In the genomic region with DNA sequence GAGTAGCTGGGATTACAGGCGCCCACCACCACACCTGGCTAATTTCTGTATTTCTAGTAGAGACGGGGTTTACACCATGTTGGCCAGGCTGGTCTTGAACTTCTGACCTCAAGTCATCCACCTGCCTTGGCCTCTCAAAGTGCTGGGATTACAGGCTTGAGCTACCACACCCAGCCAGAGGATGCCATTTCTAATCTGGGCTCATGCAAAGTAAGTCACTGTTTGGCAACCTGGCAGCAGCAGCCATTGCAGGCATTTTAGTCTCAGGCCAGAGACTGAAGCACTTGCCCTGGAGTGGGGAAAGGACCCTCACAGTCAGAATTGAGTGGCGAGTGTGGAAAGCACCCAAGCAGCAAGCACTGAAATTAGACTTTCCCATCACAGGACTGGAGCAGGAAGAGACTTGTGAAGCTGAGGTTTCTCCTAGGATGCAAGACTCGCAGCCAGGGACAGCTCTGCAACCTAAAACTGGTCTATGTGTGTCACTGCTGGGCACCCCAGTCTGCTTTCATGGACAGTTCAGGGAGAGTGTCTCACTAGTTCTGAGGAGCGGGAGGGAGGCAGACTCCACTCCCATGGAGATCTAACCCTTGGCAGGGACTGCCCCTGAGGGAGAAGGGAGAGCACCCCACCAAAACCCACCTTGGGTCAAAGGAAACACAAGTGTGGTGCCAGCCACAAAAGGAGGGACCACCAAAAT, we compare ENCODE assay signal across 25 cellular contexts.
"Had no signal": no experiment of that assay in that cellular context is flagged by ENCODE, and none has a peak within 500 bp of the region (broad histone marks: within the 10 kb centered on the region; RNA-seq: fewer than 3 reads in every experiment).

No MANE protein-coding gene starts in this region.

- H3K4me1 Mint-ChIP-seq: nephron progenitor cell had no signal

- H3K27ac Mint-ChIP-seq: activated CD4-positive, alpha-beta memory T cell treated with anti-CD3 and anti-CD28 coated beads for 36 hours; activated CD4-positive, alpha-beta T cell treated with anti-CD3 and anti-CD28 coated beads, Interleukin-2, amount 10 ng/mL, durations not matched to agents 24 days and 14 days; activated T-helper 17 cell treated with anti-CD3 and anti-CD28 coated beads, Interleukin-2, amount 50 U/mL, for 72 hours; dendritic cell treated with granulocyte-macrophage colony-stimulating factor and Interleukin-4, amounts not matched to agents 40 ng/mL and 50 ng/mL, for 4 days; nephron progenitor cell; progenitor cell of endocrine pancreas; T-helper 1 cell treated with Interleukin-12 subunit alpha and Interleukin-12 subunit beta and Interleukin-4 antibody, amounts not matched to agents 30 μg/mL and 1 μg/mL, for 36 hours had no signal

- DNase-seq: activated CD4-positive, alpha-beta memory T cell treated with anti-CD3 and anti-CD28 coated beads for 36 hours; activated CD4-positive, alpha-beta T cell treated with anti-CD3 and anti-CD28 coated beads, Interleukin-2, amount 10 ng/mL, durations not matched to agents 24 days and 14 days; activated CD4-positive, CD25-positive, alpha-beta regulatory T cell treated with anti-CD3 and anti-CD28 coated beads, Interleukin-2, amount 50 U/mL, for 72 hours; activated gamma-delta T cell treated with Interleukin-2 at 50 U/mL for 16 hours; activated naive CD4-positive, alpha-beta T cell treated with anti-CD3 and anti-CD28 coated beads, Interleukin-2, amount 50 U/mL, for 16 hours; activated T-cell treated with anti-CD3 and anti-CD28 coated beads, Interleukin-2, amount 50 U/mL, for 4 hours; amygdala; foreskin keratinocyte; nephron progenitor cell; retina; stimulated activated CD4-positive, alpha-beta T cell treated with anti-CD3 and anti-CD28 coated beads, Interleukin-15, amount 100 ng/mL, for 24 hours; stimulated activated CD4-positive, alpha-beta T cell treated with anti-CD3 and anti-CD28 coated beads, Interleukin-2, amount 100 ng/mL, for 24 hours; stimulated activated naive CD4-positive, alpha-beta T cell; T-helper 9 cell; tibial artery had no signal

- H3K9me3 ChIP-seq: breast epithelium, ovary, suprapubic skin had no signal

- H3K27ac ChIP-seq: breast epithelium, esophagus muscularis mucosa, foreskin keratinocyte, left lung, ovary, suprapubic skin, tibial artery had no signal

- H3K4me3 ChIP-seq: breast epithelium, esophagus muscularis mucosa, left lung, ovary, suprapubic skin, tibial artery had no signal

- H3K4me3 Mint-ChIP-seq: activated CD4-positive, alpha-beta memory T cell treated with anti-CD3 and anti-CD28 coated beads for 36 hours; activated CD4-positive, alpha-beta T cell treated with anti-CD3 and anti-CD28 coated beads, Interleukin-2, amount 10 ng/mL, durations not matched to agents 24 days and 14 days; activated T-cell treated with anti-CD3 and anti-CD28 coated beads, Interleukin-2, amount 50 U/mL, for 4 hours; activated T-helper 17 cell treated with anti-CD3 and anti-CD28 coated beads, Interleukin-2, amount 50 U/mL, for 72 hours; central memory CD8-positive, alpha-beta T cell; dendritic cell treated with granulocyte-macrophage colony-stimulating factor and Interleukin-4, amounts not matched to agents 40 ng/mL and 50 ng/mL, for 4 days; nephron progenitor cell; T-helper 1 cell treated with Interleukin-12 subunit alpha and Interleukin-12 subunit beta and Interleukin-4 antibody, amounts not matched to agents 30 μg/mL and 1 μg/mL, for 36 hours had no signal

- H3K27me3 Mint-ChIP-seq: activated CD4-positive, alpha-beta memory T cell treated with anti-CD3 and anti-CD28 coated beads for 36 hours; activated CD4-positive, alpha-beta T cell treated with anti-CD3 and anti-CD28 coated beads, Interleukin-2, amount 10 ng/mL, durations not matched to agents 24 days and 14 days; activated T-helper 17 cell treated with anti-CD3 and anti-CD28 coated beads, Interleukin-2, amount 50 U/mL, for 72 hours; central memory CD8-positive, alpha-beta T cell; dendritic cell treated with granulocyte-macrophage colony-stimulating factor and Interleukin-4, amounts not matched to agents 40 ng/mL and 50 ng/mL, for 4 days; progenitor cell of endocrine pancreas had no signal

- H3K4me1 ChIP-seq: breast epithelium, left lung, suprapubic skin had no signal

- ATAC-seq: activated T-cell treated with anti-CD3 and anti-CD28 coated beads, Interleukin-2, amount 50 U/mL, for 4 hours; activated T-helper 17 cell treated with anti-CD3 and anti-CD28 coated beads, Interleukin-2, amount 50 U/mL, for 72 hours; left lung had no signal

- H3K27me3 ChIP-seq: breast epithelium, esophagus muscularis mucosa, foreskin keratinocyte, left lung, ovary, suprapubic skin, tibial artery had no signal

- H3K9me3 Mint-ChIP-seq: dendritic cell treated with granulocyte-macrophage colony-stimulating factor and Interleukin-4, amounts not matched to agents 40 ng/mL and 50 ng/mL, for 4 days had no signal

- H3K36me3 ChIP-seq: breast epithelium, esophagus muscularis mucosa, left lung, ovary, suprapubic skin, tibial artery had no signal
